In the genomic region with DNA sequence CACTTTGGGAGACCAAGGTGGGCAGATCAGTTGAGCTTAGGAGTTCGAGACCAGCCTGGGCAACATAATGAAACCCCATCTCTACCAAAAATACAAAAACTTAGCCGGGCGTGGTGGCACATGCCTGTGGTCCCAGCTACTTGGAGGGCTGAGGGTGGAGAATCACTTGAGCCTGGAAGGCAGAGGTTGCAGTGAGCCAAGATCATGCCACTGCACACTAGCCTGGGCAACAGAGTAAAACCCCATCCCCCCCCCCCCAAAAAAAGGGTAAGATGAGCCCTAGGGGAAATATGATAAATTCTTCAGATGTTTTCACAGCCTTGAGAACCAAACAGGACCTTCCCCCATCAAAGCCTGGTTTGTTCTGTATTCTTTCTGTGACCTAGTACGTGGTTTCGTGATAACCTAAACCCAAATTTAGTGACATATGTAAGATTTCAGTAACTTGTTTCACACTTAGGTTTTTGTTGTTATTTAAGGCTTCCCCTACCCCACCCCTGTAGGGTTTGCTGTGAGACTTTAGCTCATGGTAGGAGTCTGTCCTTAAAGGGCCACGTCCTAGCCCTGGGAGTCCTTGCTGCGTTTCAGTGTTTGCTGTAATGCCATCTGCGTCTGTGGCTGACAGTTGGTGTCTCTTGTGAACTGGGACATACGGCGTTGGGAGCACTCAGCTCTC, we compare ENCODE assay signal across 8 cellular contexts. TPM values are rescaled to one million over a fixed set of nuclear protein-coding genes. Genes with fewer than 3 reads are reported as not detected.
A peak's percentile ranks its signal among the peaks of the same experiment; 100 is the strongest.
DNase-seq lines count a peak whose midpoint lies in the region; ATAC-seq and TF ChIP-seq lines count a peak whose summit lies in the region.

No MANE protein-coding gene starts in this region.

- TF ChIP-seq CTCF in GM10266 (IDR thresholded peaks at IDR 0.05; ENCODE audit: control insufficient read depth, insufficient read depth, low read depth, missing control alignments) (no peak), HL-60 (IDR thresholded peaks at IDR 0.05; ENCODE audit: insufficient read depth, low read length) (no peak), lower lobe of right lung (IDR thresholded peaks at IDR 0.05) (no peak)

- H3K27me3 Mint-ChIP-seq in activated naive CD4-positive, alpha-beta T cell treated with anti-CD3 and anti-CD28 coated beads, Interleukin-2, amount 50 U/mL, for 24 hours, result no peaks in the 10 kb centered on the region

- ATAC-seq in GM21367 (IDR thresholded peaks at IDR 0.05; ENCODE audit: unreplicated experiment) (peak; percentile 44), lower lobe of right lung (peak; percentile 53 to 62), HG03469 (IDR thresholded peaks at IDR 0.05; ENCODE audit: unreplicated experiment) (no peak)

- intact Hi-C loops in lower lobe of right lung (cut with DNase I), result no loop called here

- H3K4me3 ChIP-seq in HL-60 (replicated peaks; ENCODE audit: insufficient read depth, low read length) (no peak overlapping the region; the same call in 1 of the 2 replicates), lower lobe of right lung (peak overlapping the region; percentile 27)

- peak overlapping the region; percentile 83 for H3K4me3 Mint-ChIP-seq in activated naive CD4-positive, alpha-beta T cell treated with anti-CD3 and anti-CD28 coated beads, Interleukin-2, amount 50 U/mL, for 24 hours

- H3K9me3 ChIP-seq in lower lobe of right lung, result no peaks in the 10 kb centered on the region

- H3K27ac ChIP-seq in HL-60 (replicated peaks), result peak overlapping the region; percentile 97
- peak overlapping the region; percentile 73 for H3K27ac ChIP-seq in lower lobe of right lung

- H3K36me3 Mint-ChIP-seq in activated naive CD4-positive, alpha-beta T cell treated with anti-CD3 and anti-CD28 coated beads, Interleukin-2, amount 50 U/mL, for 24 hours, result peaks cover 8% of the 10 kb centered on the region

- no peaks in the 10 kb centered on the region for H3K9me3 Mint-ChIP-seq in activated naive CD4-positive, alpha-beta T cell treated with anti-CD3 and anti-CD28 coated beads, Interleukin-2, amount 50 U/mL, for 24 hours

- DNase-seq in GM10266 (ENCODE audit: extremely low spot score) (peak; percentile 78), HL-60 (ENCODE audit: low read depth in 1 of 2, low spot score in 1 of 2) (no peak), lower lobe of right lung (no peak), NCI-H1417 treated with DMSO at 0.1 percent for 48 hours (lab: John Stamatoyannopoulos, UW) (no peak), GF-D8 (lab: John Stamatoyannopoulos, UW) (no peak)

- peak overlapping the region; percentile 96 for H3K27ac Mint-ChIP-seq in activated naive CD4-positive, alpha-beta T cell treated with anti-CD3 and anti-CD28 coated beads, Interleukin-2, amount 50 U/mL, for 24 hours

- peaks cover 5% of the 10 kb centered on the region for H3K36me3 ChIP-seq in lower lobe of right lung

- H3K4me1 ChIP-seq in lower lobe of right lung, result peaks cover 28% of the 10 kb centered on the region

- peaks cover 41% of the 10 kb centered on the region for H3K4me1 Mint-ChIP-seq in activated naive CD4-positive, alpha-beta T cell treated with anti-CD3 and anti-CD28 coated beads, Interleukin-2, amount 50 U/mL, for 24 hours

- no peaks in the 10 kb centered on the region for H3K27me3 ChIP-seq in HL-60 (ENCODE audit: insufficient read depth, poor library complexity, severe bottlenecking)
- no peaks in the 10 kb centered on the region for H3K27me3 ChIP-seq in lower lobe of right lung (ENCODE audit: low read depth)

RNA-seq across cellular contexts. Expression of gene MYO9B, which starts 49.6 kb away (rescaled TPM):
- total RNA-seq in lower lobe of right lung, result 205 TPM

RNA-seq across cellular contexts. Expression of gene HAUS8, which starts 49.9 kb away (rescaled TPM):
- total RNA-seq in lower lobe of right lung, result 9.1 TPM
